Comparison of ENCODE assay signal across 1 cellular context in genomic region chr11:62656801-62657429, GRCh38.
TF ChIP-seq lines count a peak whose summit lies in the region.

No MANE protein-coding gene starts in this region.

TF ChIP-seq in IMR-90, 13 proteins besides CTCF, POLR2A, EP300 and RAD21:
- peak; percentile 42; the same call in 1 of the 2 replicates for TF ChIP-seq CEBPB (IDR thresholded peaks at IDR 0.05; ENCODE audit: low read depth, low read length)
- TF ChIP-seq MAZ (IDR thresholded peaks at IDR 0.05; ENCODE audit: borderline replicate concordance, low read depth, low read length) = no peak
